ENCODE assay signal across 26 cellular contexts in the genomic region with DNA sequence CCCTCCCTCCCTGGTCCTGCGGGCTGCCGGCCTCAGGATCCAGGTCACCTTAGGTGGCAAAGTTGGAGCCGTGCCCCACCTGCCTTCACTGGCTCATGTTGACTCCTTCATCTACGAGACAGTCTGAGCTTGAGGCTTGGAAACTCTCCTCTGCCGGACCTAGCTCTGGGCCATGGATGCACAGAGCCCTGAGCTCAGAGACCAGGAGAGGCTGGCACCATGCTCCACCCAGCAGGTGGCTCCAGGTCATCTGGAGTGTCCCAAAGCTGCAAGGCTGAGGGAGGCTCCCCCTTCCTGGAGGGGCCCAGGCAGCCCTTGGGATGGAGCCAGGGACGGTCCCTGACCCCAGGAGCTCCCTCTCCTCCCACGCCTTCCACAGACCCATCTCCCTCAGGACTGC.
DNase-seq lines count a peak whose midpoint lies in the region; ATAC-seq, FAIRE-seq and TF ChIP-seq lines count a peak whose summit lies in the region.
"Had no signal": no experiment of that assay in that cellular context is flagged by ENCODE, and none has a peak within 500 bp of the region (broad histone marks: within the 10 kb centered on the region; RNA-seq: fewer than 3 reads in every experiment).

No MANE protein-coding gene starts in this region.

- 60% methylated on average over 2 of the region's 7 CpGs; no CpG with 5 or more reads in 1 of the 2 experiments for WGBS in IMR-90 (ENCODE audit: extremely low coverage in 2 of 2, insufficient read length in 1 of 2), 2 experiments
- no CpG with 5 or more reads among the region's 7 CpGs for WGBS in HepG2 (ENCODE audit: low lambda C conversion rate)

- FAIRE-seq in HepG2 (lab: Jason Lieb, UNC) (no peak), urothelium cell line (lab: Jason Lieb, UNC) (peak; percentile 35)
- FAIRE-seq: A549, D721Med had no signal

- intact Hi-C loops in IMR-90 (cut with micrococcal nuclease), result no loop called here
- intact Hi-C loops in HepG2 (cut with micrococcal nuclease; ENCODE audit: unreplicated experiment), result loop anchor here (5.0 to 10.0 kb wide), 2 partner anchors 46 to 64 kb away; no protein-coding TSS in a partner anchor

- no peaks in the 10 kb centered on the region for H3K36me3 Mint-ChIP-seq in activated T-cell treated with anti-CD3 and anti-CD28 coated beads, Interleukin-2, amount 50 U/mL, for 72 hours (ENCODE audit: insufficient read depth in 2 of 2)

- H3K9me3 ChIP-seq in IMR-90 (ENCODE audit: control insufficient read depth, insufficient read depth, low read length), result peaks cover 5% of the 10 kb centered on the region
- no peaks in the 10 kb centered on the region for H3K9me3 ChIP-seq in WERI-Rb-1 (ENCODE audit: severe bottlenecking)
- no peaks in the 10 kb centered on the region for H3K9me3 ChIP-seq in HepG2 (ENCODE audit: low read length)
- H3K9me3 ChIP-seq: A549 had no signal

- H3K27me3 ChIP-seq in IMR-90 (ENCODE audit: control insufficient read depth, insufficient read depth, low read length) (peaks cover 33% of the 10 kb centered on the region), WERI-Rb-1 (ENCODE audit: insufficient read depth, low read depth, severe bottlenecking) (no peaks in the 10 kb centered on the region), HepG2 (ENCODE audit: control insufficient read depth in 1 of 2, insufficient read depth in 2 of 2, low read length in 2 of 2) (peaks cover 15 to 51% of the 10 kb centered on the region in 2 experiments)
- H3K27me3 ChIP-seq: BLaER1 treated with 17β-estradiol and CSF1 and Interleukin-3, amounts not matched to agents 10 nM and 100 nM had no signal

- H2BK15ac ChIP-seq in IMR-90 (ENCODE audit: low read depth, low read length), result no peak overlapping the region

- no peaks in the 10 kb centered on the region for H3K9me3 Mint-ChIP-seq in activated T-cell treated with anti-CD3 and anti-CD28 coated beads, Interleukin-2, amount 50 U/mL, for 72 hours
- H3K9me3 Mint-ChIP-seq: CD4-positive, alpha-beta T cell had no signal

- H3K4me3 Mint-ChIP-seq in activated T-cell treated with anti-CD3 and anti-CD28 coated beads, Interleukin-2, amount 50 U/mL, for 72 hours, result no peak overlapping the region
- H3K4me3 Mint-ChIP-seq: CD4-positive, alpha-beta T cell; GM23338 had no signal

- TF ChIP-seq CTCF in IMR-90 (conservative IDR thresholded peaks at IDR 0.05; ENCODE audit: low read depth, low read length) (no peak), WERI-Rb-1 (IDR thresholded peaks at IDR 0.05; ENCODE audit: low read depth, low read length) (peak; percentile 36), HepG2 (CRISPR knock-in tag; IDR thresholded peaks at IDR 0.05) (peak; percentile 50)

- H3K4me3 ChIP-seq in IMR-90 (ENCODE audit: insufficient read depth, low read depth, low read length), result no peak overlapping the region
- no peak overlapping the region for H3K4me3 ChIP-seq in WERI-Rb-1 (ENCODE audit: low read depth, low read length)
- H3K4me3 ChIP-seq in HepG2 (replicated peaks in 1 of 3; ENCODE audit: insufficient read depth in 1 of 3, low read depth in 2 of 3, low read length in 3 of 3), result no peak overlapping the region
- H3K4me3 ChIP-seq: A549; BLaER1 treated with 17β-estradiol and CSF1 and Interleukin-3, amounts not matched to agents 10 nM and 100 nM; GM23338; PC-9; SK-N-MC had no signal

- H3K4me2 ChIP-seq in IMR-90 (ENCODE audit: low read depth, low read length), result no peak overlapping the region
- H3K4me2 ChIP-seq in HepG2 (ENCODE audit: low read depth, low read length), result no peak overlapping the region; the same call in 1 of the 2 replicates
- H3K4me2 ChIP-seq: A549; BLaER1 treated with 17β-estradiol and CSF1 and Interleukin-3, amounts not matched to agents 10 nM and 100 nM; GM23338; PC-9 had no signal

- DNase-seq in IMR-90, result no peak
- DNase-seq in WERI-Rb-1, result no peak
- DNase-seq in HepG2 (ENCODE audit: low spot score), result no peak
- DNase-seq in urothelium cell line (ENCODE audit: low spot score), result no peak
- DNase-seq in activated T-cell treated with anti-CD3 and anti-CD28 coated beads, Interleukin-2, amount 50 U/mL, for 72 hours, result no peak
- DNase-seq in GM03348 (ENCODE audit: low spot score), result no peak
- no peak for DNase-seq in activated T-cell treated with anti-CD3 and anti-CD28 coated beads, Interleukin-2, amount 50 U/mL, for 48 hours
- DNase-seq: AML-193; CD4-positive, alpha-beta T cell; HCEC 1CT; Karpas-422; MV-4-11; NCI-H1105; NCI-H1436 treated with DMSO at 0.1 percent for 48 hours; NCI-H187 treated with DMSO at 0.1 percent for 48 hours; NCI-H446; NCI-H524 treated with DMSO at 0.1 percent for 48 hours; NCI-H82; NK-92 treated with Interleukin-12 subunit alpha and Interleukin-12 subunit beta, amount 100 ng/mL, for 24 hours; PC-9; RPMI8226 had no signal

- peaks cover 10% of the 10 kb centered on the region for H3K4me1 Mint-ChIP-seq in activated T-cell treated with anti-CD3 and anti-CD28 coated beads, Interleukin-2, amount 50 U/mL, for 72 hours (ENCODE audit: low read depth)

- H3K14ac ChIP-seq in IMR-90 (replicated peaks; ENCODE audit: low read depth, low read length), result no peak overlapping the region

- H4K5ac ChIP-seq in IMR-90 (ENCODE audit: low read depth, low read length), result no peak overlapping the region

- TF ChIP-seq EP300 in HepG2 (IDR thresholded peaks at IDR 0.05; ENCODE audit: low read depth in 2 of 2, low read length in 2 of 2) (no peak), HepG2 (CRISPR knock-in tag; IDR thresholded peaks at IDR 0.05; ENCODE audit: borderline replicate concordance) (no peak)

- ATAC-seq in IMR-90 (ENCODE audit: low read depth) (no peak), HepG2 (peak; percentile 33)
- ATAC-seq in activated T-cell treated with anti-CD3 and anti-CD28 coated beads, Interleukin-2, amount 50 U/mL, for 72 hours (replicated peaks in 1 of 2), result no peak

- CTCF ChIA-PET in IMR-90 (lab: Yijun Ruan, JAX), result no interaction called here
- CTCF ChIA-PET in HepG2 (lab: Yijun Ruan, JAX; ENCODE audit: low intra/inter-chr PET ratio, low total read pairs), result no interaction called here

- no peak overlapping the region for H3K4ac ChIP-seq in IMR-90 (ENCODE audit: low read depth, low read length)

- no peak overlapping the region for H4K8ac ChIP-seq in IMR-90 (ENCODE audit: low read depth in 2 of 2, low read length in 2 of 2)

- peak overlapping the region; percentile 55 for H2AK9ac ChIP-seq in IMR-90 (replicated peaks; ENCODE audit: low read depth, low read length, poor library complexity)

- no peak for TF ChIP-seq POLR2A in IMR-90 (IDR thresholded peaks at IDR 0.05; ENCODE audit: low read depth, low read length)
- TF ChIP-seq POLR2A in HepG2 (IDR thresholded peaks at IDR 0.05; ENCODE audit: insufficient read depth in 1 of 2, low read depth in 2 of 2, low read length in 2 of 2), result no peak

- no peaks in the 10 kb centered on the region for H3K79me1 ChIP-seq in IMR-90 (ENCODE audit: low read depth in 1 of 2, low read length in 2 of 2)

- no peak overlapping the region for H2BK120ac ChIP-seq in IMR-90 (ENCODE audit: low read depth, low read length)

- no peaks in the 10 kb centered on the region for H3K27me3 Mint-ChIP-seq in activated T-cell treated with anti-CD3 and anti-CD28 coated beads, Interleukin-2, amount 50 U/mL, for 72 hours (ENCODE audit: low read depth)
- H3K27me3 Mint-ChIP-seq: CD4-positive, alpha-beta T cell had no signal

- TF ChIP-seq RAD21 in IMR-90 (IDR thresholded peaks at IDR 0.05; ENCODE audit: low read length) (no peak), HepG2 (CRISPR knock-in tag; IDR thresholded peaks at IDR 0.05) (no peak)

- H3K9me1 ChIP-seq in IMR-90 (ENCODE audit: insufficient read depth, low read length), result no peaks in the 10 kb centered on the region

- in situ Hi-C loops in IMR-90 (cut with MboI; ENCODE audit: low sequenced_read_pairs), result no loop called here
- in situ Hi-C loops in HepG2 (cut with HindIII; ENCODE audit: extremely low pct_ligation_motif_present, low pct_unique_long_range_greater_than_20kb), result no loop called here

- H3K27ac ChIP-seq in IMR-90 (ENCODE audit: insufficient read depth, low read length), result no peak overlapping the region
- H3K27ac ChIP-seq in WERI-Rb-1, result no peak overlapping the region
- no peak overlapping the region for H3K27ac ChIP-seq in HepG2 (ENCODE audit: extremely low read length, insufficient read depth, low read length)
- H3K27ac ChIP-seq: BLaER1 treated with 17β-estradiol and CSF1 and Interleukin-3, amounts not matched to agents 10 nM and 100 nM; PC-9; SK-N-MC had no signal

- H3K36me3 ChIP-seq in IMR-90 (ENCODE audit: control insufficient read depth, insufficient read depth, low read length) (no peaks in the 10 kb centered on the region), WERI-Rb-1 (no peaks in the 10 kb centered on the region), HepG2 (replicated peaks in 1 of 2; ENCODE audit: control insufficient read depth in 1 of 2, insufficient read depth in 2 of 2, low read length in 2 of 2) (no peaks in the 10 kb centered on the region)
- H3K36me3 ChIP-seq: BLaER1 treated with 17β-estradiol and CSF1 and Interleukin-3, amounts not matched to agents 10 nM and 100 nM had no signal

- H2AK5ac ChIP-seq in IMR-90 (ENCODE audit: low read depth, low read length), result no peak overlapping the region

- H3K23ac ChIP-seq in IMR-90 (ENCODE audit: low read depth, low read length), result no peak overlapping the region

- no peak overlapping the region for H3K27ac Mint-ChIP-seq in activated T-cell treated with anti-CD3 and anti-CD28 coated beads, Interleukin-2, amount 50 U/mL, for 72 hours
- H3K27ac Mint-ChIP-seq: CD4-positive, alpha-beta T cell; GM23338 had no signal

- H3K9ac ChIP-seq in IMR-90 (ENCODE audit: low read depth, low read length) (no peak overlapping the region), HepG2 (ENCODE audit: insufficient read depth, low read depth, low read length) (no peak overlapping the region)
- H3K9ac ChIP-seq: BLaER1 treated with 17β-estradiol and CSF1 and Interleukin-3, amounts not matched to agents 10 nM and 100 nM had no signal

- no peak overlapping the region for H3K56ac ChIP-seq in IMR-90 (ENCODE audit: extremely low read depth, insufficient read depth, low read length)

- no peak overlapping the region for H2BK20ac ChIP-seq in IMR-90 (ENCODE audit: low read depth, low read length)

- no TSS peak for BruUV-seq in IMR-90 (replicated peaks; lab: Mats Ljungman, UMichigan)
- no TSS peak for BruUV-seq in HepG2 (replicated peaks; lab: Mats Ljungman, UMichigan)

- POLR2A ChIA-PET in IMR-90 (lab: Charles Lee; ENCODE audit: unreplicated experiment) (no interaction called here), HepG2 (lab: Yijun Ruan, JAX) (no interaction called here)

- H3K4me1 ChIP-seq in IMR-90 (ENCODE audit: control insufficient read depth, insufficient read depth, low read length) (peaks cover 2% of the 10 kb centered on the region; the same call in 1 of the 2 replicates), HepG2 (ENCODE audit: insufficient read depth, low read length) (peaks cover 40% of the 10 kb centered on the region)

- H2AFZ ChIP-seq in IMR-90 (replicated peaks; ENCODE audit: low read length, poor library complexity) (peak overlapping the region; percentile 32), HepG2 (ENCODE audit: low read length) (no peak overlapping the region)
- H2AFZ ChIP-seq: GM23338, PC-9 had no signal

- H2BK5ac ChIP-seq in IMR-90 (ENCODE audit: low read depth, low read length, poor library complexity, severe bottlenecking), result no peak overlapping the region

- no peaks in the 10 kb centered on the region for H3K79me2 ChIP-seq in HepG2 (ENCODE audit: insufficient read depth, low read length)

- dilution Hi-C loops in IMR-90 (cut with HindIII; ENCODE audit: low sequenced_read_pairs, unreplicated experiment), result no loop called here

- no peak overlapping the region for H4K91ac ChIP-seq in IMR-90 (ENCODE audit: insufficient read depth, low read depth, low read length)

- H4K20me1 ChIP-seq in IMR-90 (ENCODE audit: insufficient read depth, low read length) (no peaks in the 10 kb centered on the region), HepG2 (ENCODE audit: insufficient read depth, low read length) (no peaks in the 10 kb centered on the region)
- H4K20me1 ChIP-seq: BLaER1 treated with 17β-estradiol and CSF1 and Interleukin-3, amounts not matched to agents 10 nM and 100 nM had no signal

- no peak overlapping the region for H3K18ac ChIP-seq in IMR-90 (ENCODE audit: low read depth, low read length)
